27 cellular contexts compared by ENCODE assay signal in the genomic region with DNA sequence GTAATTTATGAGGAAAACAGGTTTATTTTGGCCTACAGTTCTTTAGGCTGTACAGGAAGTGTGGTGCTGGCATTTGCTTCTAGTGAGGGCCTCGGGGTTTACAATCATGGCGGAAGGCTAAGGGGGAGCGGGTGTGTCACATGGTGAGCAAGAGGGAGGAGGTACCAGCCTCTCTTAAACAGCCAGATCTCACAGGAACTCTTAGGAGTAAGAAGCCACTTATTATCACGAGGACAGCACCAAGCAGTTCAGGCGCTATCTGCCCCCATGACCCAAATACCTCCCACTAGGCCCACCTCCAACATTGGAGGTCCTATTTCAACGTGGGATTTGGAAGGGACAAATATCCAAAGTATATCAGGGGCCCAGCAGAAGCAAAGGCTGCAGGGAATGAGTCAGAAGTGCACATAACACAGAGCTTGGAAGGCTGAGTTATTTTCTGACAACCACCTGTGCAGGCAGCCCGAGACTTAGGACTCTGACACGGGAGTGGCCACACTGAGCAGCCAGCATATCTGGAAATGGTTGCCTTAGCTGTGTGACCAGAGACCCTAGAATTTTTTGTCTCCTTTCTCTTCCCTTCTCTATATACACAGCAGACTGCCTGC.
DNase-seq lines count a peak whose midpoint lies in the region; ATAC-seq and TF ChIP-seq lines count a peak whose summit lies in the region.
"Had no signal": no experiment of that assay in that cellular context is flagged by ENCODE, and none has a peak within 500 bp of the region (broad histone marks: within the 10 kb centered on the region; RNA-seq: fewer than 3 reads in every experiment).

No MANE protein-coding gene starts in this region.

- DNase-seq in SK-N-SH (no peak), glutamatergic neuron (no peak), neural progenitor cell (ENCODE audit: low spot score) (no peak)
- no peak for DNase-seq in effector memory CD4-positive, alpha-beta T cell
- DNase-seq: activated CD4-positive, alpha-beta T cell treated with anti-CD3 and anti-CD28 coated beads, Interleukin-2, amount 10 ng/mL, durations not matched to agents 7 days and 5 days; activated CD8-positive, alpha-beta memory T cell treated with anti-CD3 and anti-CD28 coated beads, Interleukin-2, amount 10 ng/mL, durations not matched to agents 7 days and 5 days; AML-193; effector memory CD8-positive, alpha-beta T cell; left lung; NCI-H1092; NCI-H510A treated with DMSO at 0.1 percent for 48 hours; stimulated activated CD4-positive, alpha-beta T cell treated with anti-CD3 and anti-CD28 coated beads, Interleukin-4, amount 100 ng/mL, for 24 hours; stimulated activated naive CD8-positive, alpha-beta T cell treated with anti-CD3 and anti-CD28 coated beads, Interleukin-15, Interleukin-2, amounts not matched to agents 100 U/mL and 50 U/mL, for 24 hours; T-helper 2 cell had no signal

- H3K27me3 Mint-ChIP-seq in glutamatergic neuron (ENCODE audit: unreplicated experiment) (peaks cover 5% of the 10 kb centered on the region), neural progenitor cell (ENCODE audit: insufficient read depth, low read depth) (peaks cover 2% of the 10 kb centered on the region)
- H3K27me3 Mint-ChIP-seq: activated CD4-positive, alpha-beta T cell treated with anti-CD3 and anti-CD28 coated beads, Interleukin-2, amount 10 ng/mL, durations not matched to agents 7 days and 5 days; activated naive CD8-positive, alpha-beta T cell; natural killer cell treated with Interleukin-12 subunit alpha and Interleukin-12 subunit beta and Interleukin-15 and Interleukin-18, amount 100 ng/mL, for 72 hours; type B pancreatic cell had no signal

- TF ChIP-seq CTCF in SK-N-SH (IDR thresholded peaks at IDR 0.05) (no peak), glutamatergic neuron (IDR thresholded peaks at IDR 0.05; ENCODE audit: partially characterized antibody, unreplicated experiment) (no peak), neural progenitor cell (IDR thresholded peaks at IDR 0.05) (no peak)

- H3K36me3 ChIP-seq in SK-N-SH (replicated peaks in 1 of 2; ENCODE audit: control insufficient read depth in 1 of 2, insufficient read depth in 2 of 2, low read length in 1 of 2) (no peaks in the 10 kb centered on the region), neural progenitor cell (no peaks in the 10 kb centered on the region)
- H3K36me3 ChIP-seq in effector memory CD4-positive, alpha-beta T cell (ENCODE audit: control insufficient read depth, insufficient read depth, low read length), result no peaks in the 10 kb centered on the region
- H3K36me3 ChIP-seq: prostate gland, SJSA1 had no signal

- H3K36me3 Mint-ChIP-seq in glutamatergic neuron (ENCODE audit: unreplicated experiment) (no peaks in the 10 kb centered on the region), neural progenitor cell (peaks cover 16% of the 10 kb centered on the region)
- H3K36me3 Mint-ChIP-seq: activated CD8-positive, alpha-beta memory T cell treated with anti-CD3 and anti-CD28 coated beads, Interleukin-2, amount 10 ng/mL, durations not matched to agents 7 days and 5 days; activated naive CD8-positive, alpha-beta T cell; natural killer cell treated with Interleukin-12 subunit alpha and Interleukin-12 subunit beta and Interleukin-15 and Interleukin-18, amount 100 ng/mL, for 72 hours had no signal

- CTCF ChIA-PET in SK-N-SH (lab: Yijun Ruan, JAX), result interaction anchor here (1.5 kb wide), 1 partner anchor 9 kb away, joined by 5 read pairs; no protein-coding TSS in a partner anchor

- H3K4me3 ChIP-seq in SK-N-SH (ENCODE audit: low read depth in 2 of 2, low read length in 1 of 2), result no peak overlapping the region
- H3K4me3 ChIP-seq in neural progenitor cell, result no peak overlapping the region
- H3K4me3 ChIP-seq in effector memory CD4-positive, alpha-beta T cell (ENCODE audit: insufficient read depth, low read depth, low read length, poor library complexity, severe bottlenecking), result no peak overlapping the region
- H3K4me3 ChIP-seq: left lung, prostate gland, SJSA1 had no signal

- no peaks in the 10 kb centered on the region for H3K9me3 ChIP-seq in SK-N-SH
- H3K9me3 ChIP-seq in neural progenitor cell (ENCODE audit: low read depth), result no peaks in the 10 kb centered on the region
- no peaks in the 10 kb centered on the region for H3K9me3 ChIP-seq in effector memory CD4-positive, alpha-beta T cell (ENCODE audit: control insufficient read depth, low read length)
- H3K9me3 ChIP-seq: left lung, prostate gland, SJSA1 had no signal

- H3K79me2 ChIP-seq in SK-N-SH (ENCODE audit: insufficient read depth) (no peaks in the 10 kb centered on the region), neural progenitor cell (ENCODE audit: low read depth) (peaks cover 18% of the 10 kb centered on the region)

- H3K4me1 Mint-ChIP-seq in glutamatergic neuron (ENCODE audit: low read depth, unreplicated experiment) (peaks cover 45% of the 10 kb centered on the region), neural progenitor cell (peaks cover 42% of the 10 kb centered on the region)
- H3K4me1 Mint-ChIP-seq: activated CD4-positive, alpha-beta T cell treated with anti-CD3 and anti-CD28 coated beads, Interleukin-2, amount 10 ng/mL, durations not matched to agents 7 days and 5 days; activated CD8-positive, alpha-beta memory T cell treated with anti-CD3 and anti-CD28 coated beads, Interleukin-2, amount 10 ng/mL, durations not matched to agents 7 days and 5 days had no signal

- 76% methylated on average over 5 of the region's 8 CpGs for WGBS in SK-N-SH (ENCODE audit: low lambda C conversion rate)

- TF ChIP-seq RAD21 in SK-N-SH (IDR thresholded peaks at IDR 0.05; ENCODE audit: low read length), result no peak

- H3K4me2 ChIP-seq in SK-N-SH (no peak overlapping the region), neural progenitor cell (no peak overlapping the region)

- H3K27ac ChIP-seq in SK-N-SH (ENCODE audit: low read depth in 2 of 2, low read length in 1 of 2) (no peak overlapping the region), neural progenitor cell (no peak overlapping the region), temporal lobe (ENCODE audit: low read depth, low read length) (peak overlapping the region; percentile 84)
- H3K27ac ChIP-seq in effector memory CD4-positive, alpha-beta T cell (ENCODE audit: insufficient read depth, low read length, poor library complexity, severe bottlenecking), result no peak overlapping the region
- H3K27ac ChIP-seq: 22Rv1, prostate gland, SJSA1, VCaP had no signal

- H3K4me3 Mint-ChIP-seq in glutamatergic neuron (ENCODE audit: unreplicated experiment) (no peak overlapping the region), neural progenitor cell (no peak overlapping the region)
- H3K4me3 Mint-ChIP-seq: activated CD4-positive, alpha-beta T cell treated with anti-CD3 and anti-CD28 coated beads, Interleukin-2, amount 10 ng/mL, durations not matched to agents 7 days and 5 days; activated CD8-positive, alpha-beta memory T cell treated with anti-CD3 and anti-CD28 coated beads, Interleukin-2, amount 10 ng/mL, durations not matched to agents 7 days and 5 days; activated naive CD8-positive, alpha-beta T cell; effector memory CD8-positive, alpha-beta T cell; mesothelial cell of epicardium; natural killer cell treated with Interleukin-12 subunit alpha and Interleukin-12 subunit beta and Interleukin-15 and Interleukin-18, amount 100 ng/mL, for 72 hours; type B pancreatic cell had no signal

- no peaks in the 10 kb centered on the region for H4K20me1 ChIP-seq in SK-N-SH (ENCODE audit: insufficient read depth)
- peaks cover 21% of the 10 kb centered on the region for H4K20me1 ChIP-seq in neural progenitor cell (ENCODE audit: low read depth)

- POLR2A ChIA-PET in SK-N-SH (lab: Yijun Ruan, JAX), result no interaction called here

- H3K27me3 ChIP-seq in SK-N-SH (ENCODE audit: insufficient read depth) (no peaks in the 10 kb centered on the region), neural progenitor cell (no peaks in the 10 kb centered on the region)
- H3K27me3 ChIP-seq in effector memory CD4-positive, alpha-beta T cell (replicated peaks; ENCODE audit: control insufficient read depth, insufficient read depth, low read length, poor library complexity, severe bottlenecking), result peaks cover 3% of the 10 kb centered on the region
- H3K27me3 ChIP-seq: left lung, SJSA1 had no signal

- no peak for TF ChIP-seq EP300 in SK-N-SH (IDR thresholded peaks at IDR 0.05; ENCODE audit: borderline replicate concordance in 1 of 2, low read depth in 1 of 2, low read length in 1 of 2)

- peaks cover 13 to 27% of the 10 kb centered on the region in 2 experiments for H3K4me1 ChIP-seq in SK-N-SH (ENCODE audit: control insufficient read depth in 1 of 2, insufficient read depth in 2 of 2, low read depth in 1 of 2, low read length in 1 of 2)
- H3K4me1 ChIP-seq in neural progenitor cell, result peaks cover 36% of the 10 kb centered on the region
- H3K4me1 ChIP-seq in effector memory CD4-positive, alpha-beta T cell (ENCODE audit: control insufficient read depth, insufficient read depth, low read length, poor library complexity, severe bottlenecking), result no peaks in the 10 kb centered on the region
- H3K4me1 ChIP-seq: prostate gland had no signal

- H3K27ac Mint-ChIP-seq in glutamatergic neuron (ENCODE audit: unreplicated experiment) (peak overlapping the region; percentile 67), neural progenitor cell (peak overlapping the region; percentile 14)
- H3K27ac Mint-ChIP-seq: activated CD4-positive, alpha-beta T cell treated with anti-CD3 and anti-CD28 coated beads, Interleukin-2, amount 10 ng/mL, durations not matched to agents 7 days and 5 days; activated CD8-positive, alpha-beta memory T cell treated with anti-CD3 and anti-CD28 coated beads, Interleukin-2, amount 10 ng/mL, durations not matched to agents 7 days and 5 days; activated naive CD8-positive, alpha-beta T cell; effector memory CD8-positive, alpha-beta T cell; mesothelial cell of epicardium; type B pancreatic cell had no signal

- H3K9ac ChIP-seq in SK-N-SH, result no peak overlapping the region
- H3K9ac ChIP-seq in neural progenitor cell, result no peak overlapping the region

- H3F3A ChIP-seq in SK-N-SH (replicated peaks; ENCODE audit: insufficient read depth) (peaks cover 24% of the 10 kb centered on the region), neural progenitor cell (ENCODE audit: low read depth) (peaks cover 17% of the 10 kb centered on the region)

- no peaks in the 10 kb centered on the region for H3K9me2 ChIP-seq in SK-N-SH

- H2AFZ ChIP-seq in SK-N-SH (ENCODE audit: low read depth) (no peak overlapping the region), neural progenitor cell (replicated peaks) (no peak overlapping the region)

- no peak for ATAC-seq in SK-N-SH treated with all-trans-retinoic acid at 6 μM for 48 hours
- no peak for ATAC-seq in esophagus mucosa
- no peak for ATAC-seq in GM21576 (IDR thresholded peaks at IDR 0.05; ENCODE audit: unreplicated experiment)
- ATAC-seq: activated CD8-positive, alpha-beta memory T cell treated with anti-CD3 and anti-CD28 coated beads, Interleukin-2, amount 10 ng/mL, durations not matched to agents 7 days and 5 days; effector memory CD8-positive, alpha-beta T cell; left lung; natural killer cell treated with Interleukin-12 subunit alpha and Interleukin-12 subunit beta and Interleukin-15 and Interleukin-18, amount 100 ng/mL, for 72 hours; Panc1; stimulated activated naive CD8-positive, alpha-beta T cell treated with anti-CD3 and anti-CD28 coated beads, Interleukin-15, Interleukin-2, amounts not matched to agents 100 U/mL and 50 U/mL, for 24 hours had no signal

- H3K9me3 Mint-ChIP-seq in glutamatergic neuron (ENCODE audit: unreplicated experiment) (peaks cover 6% of the 10 kb centered on the region), neural progenitor cell (no peaks in the 10 kb centered on the region)
- H3K9me3 Mint-ChIP-seq: activated CD4-positive, alpha-beta T cell treated with anti-CD3 and anti-CD28 coated beads, Interleukin-2, amount 10 ng/mL, durations not matched to agents 7 days and 5 days; effector memory CD8-positive, alpha-beta T cell; mesothelial cell of epicardium; natural killer cell treated with Interleukin-12 subunit alpha and Interleukin-12 subunit beta and Interleukin-15 and Interleukin-18, amount 100 ng/mL, for 72 hours; type B pancreatic cell had no signal
